In the genomic region with DNA sequence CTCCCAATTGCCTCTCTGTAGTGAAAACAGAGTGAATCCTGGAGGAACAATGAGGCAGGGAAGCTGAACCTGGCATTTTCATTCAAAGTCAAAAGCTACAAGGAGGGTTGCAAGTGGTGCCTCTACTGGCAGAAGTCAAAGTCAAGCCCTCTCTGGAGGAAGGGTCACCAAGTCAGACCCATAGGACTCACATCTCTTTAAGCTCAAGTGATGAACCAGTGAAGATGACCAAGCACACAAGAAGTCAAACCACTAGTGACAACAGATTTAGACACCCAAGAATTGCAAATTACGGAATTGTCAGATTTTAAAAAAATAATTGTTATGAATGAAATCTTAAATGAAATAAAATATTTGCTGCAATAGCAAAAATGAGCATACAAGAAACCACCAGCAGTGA, we compare ENCODE assay signal across 18 cellular contexts.
A peak's percentile ranks its signal among the peaks of the same experiment; 100 is the strongest.
DNase-seq lines count a peak whose midpoint lies in the region; ATAC-seq, FAIRE-seq and TF ChIP-seq lines count a peak whose summit lies in the region.
"Had no signal": no experiment of that assay in that cellular context is flagged by ENCODE, and none has a peak within 500 bp of the region (broad histone marks: within the 10 kb centered on the region; RNA-seq: fewer than 3 reads in every experiment).

No MANE protein-coding gene starts in this region.

- H3K4me3 ChIP-seq in epithelial cell of proximal tubule (ENCODE audit: low read depth, low read length): no peak overlapping the region
- H3K4me3 ChIP-seq: HAP-1, SK-N-MC had no signal

- TF ChIP-seq CTCF in GM12873 (IDR thresholded peaks at IDR 0.05; ENCODE audit: insufficient read depth, low read depth, low read length, missing control alignments) (peak; percentile 22), epithelial cell of proximal tubule (conservative IDR thresholded peaks at IDR 0.05; ENCODE audit: low read depth, low read length) (peak; percentile 16)

- FAIRE-seq in frontal cortex (lab: Jason Lieb, UNC): no peak
- FAIRE-seq: bronchial epithelial cell had no signal

- DNase-seq in epithelial cell of proximal tubule (ENCODE audit: low read depth) (no peak), DMS79 (lab: John Stamatoyannopoulos, UW) (no peak), frontal cortex (ENCODE audit: low spot score in 2 of 2) (no peak), middle frontal gyrus (ENCODE audit: extremely low spot score, low spot score) (no peak)
- DNase-seq: activated CD4-positive, CD25-positive, alpha-beta regulatory T cell treated with anti-CD3 and anti-CD28 coated beads, Interleukin-2, amount 50 U/mL, for 72 hours; CD4-positive, alpha-beta memory T cell; foreskin fibroblast; natural killer cell; NCI-H1105; T1000 had no signal

- ATAC-seq in GM19452 (IDR thresholded peaks at IDR 0.05; ENCODE audit: unreplicated experiment): peak; percentile 13
- peak; percentile 9 for ATAC-seq in HG03095 (IDR thresholded peaks at IDR 0.05; ENCODE audit: unreplicated experiment)
- no peak for ATAC-seq in HG03571 (IDR thresholded peaks at IDR 0.05; ENCODE audit: unreplicated experiment)
- ATAC-seq: activated T-helper 17 cell treated with anti-CD3 and anti-CD28 coated beads, Interleukin-2, amount 50 U/mL, for 72 hours; natural killer cell had no signal
